10 cellular contexts compared by ENCODE assay signal in genomic region chr2:43455735-43456642, GRCh38.
DNase-seq lines count a peak whose midpoint lies in the region; ATAC-seq and TF ChIP-seq lines count a peak whose summit lies in the region.
"Had no signal": no experiment of that assay in that cellular context is flagged by ENCODE, and none has a peak within 500 bp of the region (broad histone marks: within the 10 kb centered on the region; RNA-seq: fewer than 3 reads in every experiment).

No MANE protein-coding gene starts in this region.

- intact Hi-C loops in natural killer cell (cut with micrococcal nuclease) = no loop called here

- peak overlapping the region; percentile 11 for H3K4me3 Mint-ChIP-seq in natural killer cell treated with Interleukin-12 subunit alpha and Interleukin-12 subunit beta and Interleukin-15 and Interleukin-18, amount 100 ng/mL, for 72 hours
- no peak overlapping the region for H3K4me3 Mint-ChIP-seq in natural killer cell

- no peak overlapping the region for H3K27ac Mint-ChIP-seq in natural killer cell treated with Interleukin-12 subunit alpha and Interleukin-12 subunit beta and Interleukin-15 and Interleukin-18, amount 100 ng/mL, for 72 hours
- H3K27ac Mint-ChIP-seq in natural killer cell = no peak overlapping the region

- H3K9me3 Mint-ChIP-seq in natural killer cell treated with Interleukin-12 subunit alpha and Interleukin-12 subunit beta and Interleukin-15 and Interleukin-18, amount 100 ng/mL, for 72 hours = peaks cover 5% of the 10 kb centered on the region
- H3K9me3 Mint-ChIP-seq in natural killer cell = peaks cover 0 to 2% of the 10 kb centered on the region in 2 donors
- H3K9me3 Mint-ChIP-seq: activated naive CD4-positive, alpha-beta T cell treated with anti-CD3 and anti-CD28 coated beads, Interleukin-2, amount 50 U/mL, for 72 hours had no signal

- peaks cover 23 to 32% of the 10 kb centered on the region in 2 donors for H3K4me1 Mint-ChIP-seq in natural killer cell treated with Interleukin-12 subunit alpha and Interleukin-12 subunit beta and Interleukin-15 and Interleukin-18, amount 100 ng/mL, for 72 hours (ENCODE audit: low read depth in 2 of 2)
- H3K4me1 Mint-ChIP-seq in natural killer cell = peaks cover 23 to 34% of the 10 kb centered on the region in 2 donors

- no peaks in the 10 kb centered on the region for H3K27me3 Mint-ChIP-seq in natural killer cell treated with Interleukin-12 subunit alpha and Interleukin-12 subunit beta and Interleukin-15 and Interleukin-18, amount 100 ng/mL, for 72 hours
- no peaks in the 10 kb centered on the region for H3K27me3 Mint-ChIP-seq in natural killer cell (ENCODE audit: low read depth in 2 of 2)

- ATAC-seq in natural killer cell treated with Interleukin-12 subunit alpha and Interleukin-12 subunit beta and Interleukin-15 and Interleukin-18, amount 100 ng/mL, for 72 hours = peak; percentile 59 to 63
- ATAC-seq in natural killer cell (no peak), SK-N-SH treated with all-trans-retinoic acid at 6 μM for 48 hours (0 out of 3 replicates have a peak, but pooled peaks have one; percentile 18), GM21526 (IDR thresholded peaks at IDR 0.05; ENCODE audit: low FRiP score, unreplicated experiment) (no peak), GM19351 (IDR thresholded peaks at IDR 0.05; ENCODE audit: unreplicated experiment) (no peak), GM18517 (IDR thresholded peaks at IDR 0.05; ENCODE audit: unreplicated experiment) (no peak), GM19395 (IDR thresholded peaks at IDR 0.05; ENCODE audit: unreplicated experiment) (no peak)
- ATAC-seq: activated naive CD4-positive, alpha-beta T cell treated with anti-CD3 and anti-CD28 coated beads, Interleukin-2, amount 50 U/mL, for 72 hours had no signal

- H3K36me3 Mint-ChIP-seq in natural killer cell treated with Interleukin-12 subunit alpha and Interleukin-12 subunit beta and Interleukin-15 and Interleukin-18, amount 100 ng/mL, for 72 hours = peaks cover 11% of the 10 kb centered on the region
- H3K36me3 Mint-ChIP-seq in natural killer cell = no peaks in the 10 kb centered on the region

- no peak for TF ChIP-seq CTCF in natural killer cell (IDR thresholded peaks at IDR 0.05)

- DNase-seq in natural killer cell treated with Interleukin-12 subunit alpha and Interleukin-12 subunit beta and Interleukin-15 and Interleukin-18, amount 100 ng/mL, for 72 hours (ENCODE audit: low spot score) = no peak
- no peak for DNase-seq in natural killer cell
- DNase-seq in kidney glomerular epithelial cell (lab: John Stamatoyannopoulos, UW) = peak; percentile 6
- DNase-seq: SW 1271 had no signal

TF ChIP-seq in SK-N-SH treated with all-trans-retinoic acid at 6 μM for 48 hours, 23 proteins besides CTCF, POLR2A, EP300 and RAD21:
- TF ChIP-seq ESRRG (CRISPR knock-in tag; IDR thresholded peaks at IDR 0.05) = no peak
- no peak for TF ChIP-seq SNAI2 (CRISPR knock-in tag; IDR thresholded peaks at IDR 0.05)
- no peak for TF ChIP-seq ZFP3 (CRISPR knock-in tag; IDR thresholded peaks at IDR 0.05)
- no peak for TF ChIP-seq CSRNP3 (CRISPR knock-in tag; IDR thresholded peaks at IDR 0.05)
- no peak for TF ChIP-seq OSR1 (CRISPR knock-in tag; IDR thresholded peaks at IDR 0.05)
- TF ChIP-seq ZNF565 (CRISPR knock-in tag; conservative IDR thresholded peaks at IDR 0.05; ENCODE audit: low read depth) = no peak
- TF ChIP-seq ZNF8 (CRISPR knock-in tag; IDR thresholded peaks at IDR 0.05) = no peak
- no peak for TF ChIP-seq CSDC2 (CRISPR knock-in tag; IDR thresholded peaks at IDR 0.05)
- no peak for TF ChIP-seq BACH2 (CRISPR knock-in tag; IDR thresholded peaks at IDR 0.05; ENCODE audit: borderline replicate concordance)
- TF ChIP-seq ZNF70 (CRISPR knock-in tag; IDR thresholded peaks at IDR 0.05) = no peak
TF ChIP-seq in SK-N-SH treated with all-trans-retinoic acid at 6 μM for 48 hours: peak in this region for 0.

Comparison
In these comparisons a context has a peak if more than half of its experiments do, and no peak if none do; other contexts are left out.
1. ATAC-seq: peak in natural killer cell treated with Interleukin-12 subunit alpha and Interleukin-12 subunit beta and Interleukin-15 and Interleukin-18, amount 100 ng/mL, for 72 hours (2 of 2) and SK-N-SH treated with all-trans-retinoic acid at 6 μM for 48 hours (single experiment); none in natural killer cell (0 of 3), GM21526 (single experiment), GM19351 (single experiment), GM18517 (single experiment) and GM19395 (single experiment).